ENCODE assay signal across 7 cellular contexts in the genomic region with DNA sequence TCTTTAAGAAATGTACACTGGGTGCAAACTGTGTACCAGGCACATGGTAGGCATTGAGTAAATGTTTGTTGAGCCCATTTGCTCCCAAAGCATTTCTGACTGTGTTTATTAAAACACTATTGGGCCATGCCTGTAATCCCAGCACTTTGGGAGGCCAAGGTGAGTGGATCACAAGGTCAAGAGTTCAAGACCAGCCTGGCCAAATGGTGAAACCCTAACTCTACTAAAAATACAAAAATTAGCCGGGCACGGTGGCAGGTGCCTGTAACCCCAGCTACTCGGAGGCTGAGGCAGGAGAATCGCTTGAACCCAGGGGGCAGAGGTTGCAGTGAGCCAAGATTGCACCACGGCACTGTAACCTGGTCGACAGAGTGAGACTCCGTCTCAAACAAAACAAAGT. TPM values are rescaled to one million over a fixed set of nuclear protein-coding genes. Genes with fewer than 3 reads are reported as not detected.
"Had no signal": no experiment of that assay in that cellular context is flagged by ENCODE, and none has a peak within 500 bp of the region (broad histone marks: within the 10 kb centered on the region; RNA-seq: fewer than 3 reads in every experiment).

No MANE protein-coding gene starts in this region.

RNA-seq across cellular contexts. Expression of a gene that starts 1.9 kb away (rescaled TPM):
- total RNA-seq: GM23248, H4, HepG2, HFFc6 had no signal
- polyA plus RNA-seq: GM23248, HepG2, IgD-negative memory B cell had no signal

RNA-seq across cellular contexts. Expression of a gene that starts 32.7 kb away (rescaled TPM):
- total RNA-seq: GM23248, H4, H7, HepG2, HFFc6, HT1080 had no signal
- polyA plus RNA-seq: GM23248, HepG2 had no signal
